In the genomic region with DNA sequence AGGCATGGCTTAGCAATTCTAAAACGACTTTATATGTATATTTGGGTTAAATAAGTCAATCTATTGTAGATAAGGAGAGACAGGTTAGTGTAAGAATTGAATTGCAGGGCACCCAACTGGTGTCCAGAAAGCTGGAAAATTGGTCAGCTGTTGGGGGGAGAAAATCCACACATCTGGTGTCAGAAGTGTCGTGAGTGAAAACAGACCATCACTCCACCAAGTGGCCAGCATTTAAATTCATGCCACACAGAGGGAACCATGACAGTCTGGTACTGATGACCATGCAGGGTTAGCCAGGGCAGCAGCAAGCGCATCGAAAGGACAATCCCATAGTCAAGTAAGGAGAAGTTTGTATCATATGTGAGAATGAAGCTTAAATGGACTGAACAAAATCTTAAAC, we compare ENCODE assay signal across 1 cellular context.
TF ChIP-seq lines count a peak whose summit lies in the region.

No MANE protein-coding gene starts in this region.

TF ChIP-seq in WTC11, 78 proteins besides CTCF, POLR2A, EP300 and RAD21 (continued from another document):
- TF ChIP-seq, protein P1, sequence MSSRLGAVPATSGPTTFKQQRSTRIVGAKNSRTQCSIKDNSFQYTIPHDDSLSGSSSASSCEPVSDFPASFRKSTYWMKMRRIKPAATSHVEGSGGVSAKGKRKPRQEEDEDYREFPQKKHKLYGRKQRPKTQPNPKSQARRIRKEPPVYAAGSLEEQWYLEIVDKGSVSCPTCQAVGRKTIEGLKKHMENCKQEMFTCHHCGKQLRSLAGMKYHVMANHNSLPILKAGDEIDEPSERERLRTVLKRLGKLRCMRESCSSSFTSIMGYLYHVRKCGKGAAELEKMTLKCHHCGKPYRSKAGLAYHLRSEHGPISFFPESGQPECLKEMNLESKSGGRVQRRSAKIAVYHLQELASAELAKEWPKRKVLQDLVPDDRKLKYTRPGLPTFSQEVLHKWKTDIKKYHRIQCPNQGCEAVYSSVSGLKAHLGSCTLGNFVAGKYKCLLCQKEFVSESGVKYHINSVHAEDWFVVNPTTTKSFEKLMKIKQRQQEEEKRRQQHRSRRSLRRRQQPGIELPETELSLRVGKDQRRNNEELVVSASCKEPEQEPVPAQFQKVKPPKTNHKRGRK (CRISPR knock-in tag; IDR thresholded peaks at IDR 0.05; ENCODE audit: borderline replicate concordance) = no peak
- TF ChIP-seq MXD4 (CRISPR knock-in tag; IDR thresholded peaks at IDR 0.05; ENCODE audit: borderline replicate concordance) (no peak), EMX1 (CRISPR knock-in tag; IDR thresholded peaks at IDR 0.05) (no peak), FOXK1 (CRISPR knock-in tag; IDR thresholded peaks at IDR 0.05) (no peak)
- TF ChIP-seq, protein P2, sequence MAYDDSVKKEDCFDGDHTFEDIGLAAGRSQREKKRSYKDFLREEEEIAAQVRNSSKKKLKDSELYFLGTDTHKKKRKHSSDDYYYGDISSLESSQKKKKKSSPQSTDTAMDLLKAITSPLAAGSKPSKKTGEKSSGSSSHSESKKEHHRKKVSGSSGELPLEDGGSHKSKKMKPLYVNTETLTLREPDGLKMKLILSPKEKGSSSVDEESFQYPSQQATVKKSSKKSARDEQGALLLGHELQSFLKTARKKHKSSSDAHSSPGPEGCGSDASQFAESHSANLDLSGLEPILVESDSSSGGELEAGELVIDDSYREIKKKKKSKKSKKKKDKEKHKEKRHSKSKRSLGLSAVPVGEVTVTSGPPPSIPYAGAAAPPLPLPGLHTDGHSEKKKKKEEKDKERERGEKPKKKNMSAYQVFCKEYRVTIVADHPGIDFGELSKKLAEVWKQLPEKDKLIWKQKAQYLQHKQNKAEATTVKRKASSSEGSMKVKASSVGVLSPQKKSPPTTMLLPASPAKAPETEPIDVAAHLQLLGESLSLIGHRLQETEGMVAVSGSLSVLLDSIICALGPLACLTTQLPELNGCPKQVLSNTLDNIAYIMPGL (CRISPR knock-in tag; IDR thresholded peaks at IDR 0.05) = no peak
TF ChIP-seq in WTC11: peak in this region for 0.
